1 cellular context compared by ENCODE assay signal in the genomic region with DNA sequence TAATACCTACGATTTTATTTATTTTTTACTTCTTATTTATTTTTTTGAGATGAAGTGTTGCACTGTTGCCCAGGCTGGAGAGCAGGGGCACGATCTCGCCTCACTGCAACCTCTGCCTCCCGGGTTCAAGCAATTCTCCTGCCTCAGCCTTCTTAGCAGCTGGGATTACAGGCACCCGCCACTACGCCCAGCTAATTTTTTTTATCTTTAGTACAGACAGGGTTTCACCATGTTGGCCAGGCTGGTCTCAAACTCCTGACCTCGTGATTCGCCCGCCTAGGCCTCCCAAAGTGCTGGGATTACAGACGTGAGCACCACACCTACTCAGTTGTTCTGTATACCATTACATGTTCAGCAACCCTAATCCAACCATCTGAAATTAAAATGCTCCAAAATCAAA.
TF ChIP-seq lines count a peak whose summit lies in the region.

No MANE protein-coding gene starts in this region.

TF ChIP-seq in HepG2, 621 proteins besides CTCF, POLR2A, EP300 and RAD21:
- TF ChIP-seq, protein P1, sequence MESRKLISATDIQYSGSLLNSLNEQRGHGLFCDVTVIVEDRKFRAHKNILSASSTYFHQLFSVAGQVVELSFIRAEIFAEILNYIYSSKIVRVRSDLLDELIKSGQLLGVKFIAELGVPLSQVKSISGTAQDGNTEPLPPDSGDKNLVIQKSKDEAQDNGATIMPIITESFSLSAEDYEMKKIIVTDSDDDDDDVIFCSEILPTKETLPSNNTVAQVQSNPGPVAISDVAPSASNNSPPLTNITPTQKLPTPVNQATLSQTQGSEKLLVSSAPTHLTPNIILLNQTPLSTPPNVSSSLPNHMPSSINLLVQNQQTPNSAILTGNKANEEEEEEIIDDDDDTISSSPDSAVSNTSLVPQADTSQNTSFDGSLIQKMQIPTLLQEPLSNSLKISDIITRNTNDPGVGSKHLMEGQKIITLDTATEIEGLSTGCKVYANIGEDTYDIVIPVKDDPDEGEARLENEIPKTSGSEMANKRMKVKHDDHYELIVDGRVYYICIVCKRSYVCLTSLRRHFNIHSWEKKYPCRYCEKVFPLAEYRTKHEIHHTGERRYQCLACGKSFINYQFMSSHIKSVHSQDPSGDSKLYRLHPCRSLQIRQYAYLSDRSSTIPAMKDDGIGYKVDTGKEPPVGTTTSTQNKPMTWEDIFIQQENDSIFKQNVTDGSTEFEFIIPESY (CRISPR knock-in tag; IDR thresholded peaks at IDR 0.05), result peak; percentile 53; the same call in 1 of the 2 replicates
- peak; percentile 59; the same call in 1 of the 2 replicates for TF ChIP-seq ZBTB38 (CRISPR knock-in tag; IDR thresholded peaks at IDR 0.05)
